Comparison of ENCODE assay signal across 8 cellular contexts in genomic region chr2:55418512-55419235, GRCh38. TPM values are rescaled to one million over a fixed set of nuclear protein-coding genes. Genes with fewer than 3 reads are reported as not detected.
A peak's percentile ranks its signal among the peaks of the same experiment; 100 is the strongest.
DNase-seq lines count a peak whose midpoint lies in the region; ATAC-seq lines count a peak whose summit lies in the region.

No MANE protein-coding gene starts in this region.

- H3K4me1 Mint-ChIP-seq in activated CD4-positive, alpha-beta memory T cell treated with anti-CD3 and anti-CD28 coated beads for 36 hours (ENCODE audit: low read depth), result peaks cover 23% of the 10 kb centered on the region

- H3K4me2 ChIP-seq in skeletal muscle satellite cell (ENCODE audit: low read length), result peak overlapping the region; percentile 90

- POLR2A ChIA-PET in activated CD4-positive, alpha-beta memory T cell treated with anti-CD3 and anti-CD28 coated beads for 36 hours (lab: Charles Lee), result no interaction called here

- peak overlapping the region; percentile 1 for H3K27ac Mint-ChIP-seq in activated CD4-positive, alpha-beta memory T cell treated with anti-CD3 and anti-CD28 coated beads for 36 hours

- H3K36me3 Mint-ChIP-seq in activated CD4-positive, alpha-beta memory T cell treated with anti-CD3 and anti-CD28 coated beads for 36 hours, result no peaks in the 10 kb centered on the region

- CTCF ChIA-PET in activated CD4-positive, alpha-beta memory T cell treated with anti-CD3 and anti-CD28 coated beads for 36 hours (lab: Charles Lee), result no interaction called here

- H3K4me3 Mint-ChIP-seq in activated CD4-positive, alpha-beta memory T cell treated with anti-CD3 and anti-CD28 coated beads for 36 hours, result peak overlapping the region; percentile 81

- H3K4me1 ChIP-seq in HUES48 (ENCODE audit: control insufficient read depth, insufficient read depth, low read length) (peaks cover 17% of the 10 kb centered on the region), skeletal muscle satellite cell (ENCODE audit: control insufficient read depth, insufficient read depth, low read length) (peaks cover 9% of the 10 kb centered on the region)

- peak overlapping the region; percentile 91 for H3K4me3 ChIP-seq in HUES48 (ENCODE audit: low read depth, low read length)
- peak overlapping the region; percentile 93 for H3K4me3 ChIP-seq in skeletal muscle satellite cell (ENCODE audit: low read length)

- peak overlapping the region; percentile 90 for H3K27ac ChIP-seq in HUES48 (ENCODE audit: low read depth, low read length)

- peaks cover 4% of the 10 kb centered on the region for H3K27me3 Mint-ChIP-seq in activated CD4-positive, alpha-beta memory T cell treated with anti-CD3 and anti-CD28 coated beads for 36 hours

- H3K9ac ChIP-seq in HUES48 (ENCODE audit: low read depth, low read length), result peak overlapping the region; percentile 61
- peak overlapping the region; percentile 92 for H3K9ac ChIP-seq in skeletal muscle satellite cell (ENCODE audit: low read depth, low read length)

- intact Hi-C loops in activated CD4-positive, alpha-beta memory T cell treated with anti-CD3 and anti-CD28 coated beads for 36 hours (cut with micrococcal nuclease), result loop anchor here (1.0 to 5.0 kb wide), 2 partner anchors 101 to 136 kb away; partner anchors contain the start of gene CFAP36

- H3K36me3 ChIP-seq in HUES48 (ENCODE audit: control insufficient read depth, insufficient read depth, low read length) (0 out of 2 replicates have a peak, but pooled peaks cover 5% of the 10 kb centered on the region), skeletal muscle satellite cell (ENCODE audit: insufficient read depth, low read length) (peaks cover 3% of the 10 kb centered on the region)

- H3K27me3 ChIP-seq in HUES48 (ENCODE audit: control insufficient read depth, insufficient read depth, low read length) (no peaks in the 10 kb centered on the region), skeletal muscle satellite cell (ENCODE audit: control insufficient read depth, insufficient read depth, low read length) (no peaks in the 10 kb centered on the region)

- H3K9me3 ChIP-seq in HUES48 (ENCODE audit: control insufficient read depth, insufficient read depth, low read length), result no peaks in the 10 kb centered on the region
- H3K9me3 ChIP-seq in skeletal muscle satellite cell (replicated peaks; ENCODE audit: low read length), result no peaks in the 10 kb centered on the region

- ATAC-seq in HG03039 (IDR thresholded peaks at IDR 0.05; ENCODE audit: unreplicated experiment), result no peak

- DNase-seq in CD1c-positive myeloid dendritic cell (ENCODE audit: extremely low spot score) (peak; percentile 83), glomerular visceral epithelial cell (ENCODE audit: extremely low spot score) (peak; percentile 9), NCI-H128 (lab: John Stamatoyannopoulos, UW; ENCODE audit: unreplicated experiment) (no peak)
- no peak for DNase-seq in activated CD4-positive, alpha-beta memory T cell treated with anti-CD3 and anti-CD28 coated beads for 36 hours
- no peak for DNase-seq in stimulated activated CD4-positive, alpha-beta T cell treated with anti-CD3 and anti-CD28 coated beads, Interleukin-4, amount 100 ng/mL, for 1 hour

- H3K9me3 Mint-ChIP-seq in activated CD4-positive, alpha-beta memory T cell treated with anti-CD3 and anti-CD28 coated beads for 36 hours, result no peaks in the 10 kb centered on the region

RNA-seq across cellular contexts. Expression of gene CCDC88A, which starts 1.0 kb away (rescaled TPM):
- 10 to 100 TPM; 13.2 to 14.1 TPM for total RNA-seq in activated CD4-positive, alpha-beta memory T cell treated with anti-CD3 and anti-CD28 coated beads for 36 hours
- 48.7 and 54.2 TPM in 2 replicates for total RNA-seq in skeletal muscle satellite cell (2012; rRNA removed)

Comparison
In these comparisons a context has a peak if more than half of its experiments do, and no peak if none do; other contexts are left out.
1. DNase-seq: peak in CD1c-positive myeloid dendritic cell (single experiment) and glomerular visceral epithelial cell (single experiment); none in activated CD4-positive, alpha-beta memory T cell treated with anti-CD3 and anti-CD28 coated beads for 36 hours (single experiment), stimulated activated CD4-positive, alpha-beta T cell treated with anti-CD3 and anti-CD28 coated beads, Interleukin-4, amount 100 ng/mL, for 1 hour (single experiment) and NCI-H128 (single experiment).